ENCODE assay signal across 9 cellular contexts in the genomic region with DNA sequence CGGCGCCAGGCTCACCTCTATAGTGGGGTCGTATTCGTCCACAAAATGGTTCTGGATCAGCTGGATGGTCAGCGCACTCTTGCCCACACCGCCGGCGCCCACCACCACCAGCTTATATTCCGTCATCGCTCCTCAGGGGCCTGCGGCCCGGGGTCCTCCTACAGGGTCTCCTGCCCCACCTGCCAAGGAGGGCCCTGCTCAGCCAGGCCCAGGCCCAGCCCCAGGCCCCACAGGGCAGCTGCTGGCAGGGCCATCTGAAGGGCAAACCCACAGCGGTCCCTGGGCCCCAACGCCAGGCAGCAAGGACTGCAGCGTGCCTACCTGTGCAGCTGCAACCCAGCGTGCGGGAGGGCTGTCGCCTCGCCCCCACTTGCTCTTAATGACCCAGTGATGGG. TPM values are rescaled to one million over a fixed set of nuclear protein-coding genes. Genes with fewer than 3 reads are reported as not detected.
DNase-seq lines count a peak whose midpoint lies in the region; ATAC-seq and TF ChIP-seq lines count a peak whose summit lies in the region.
"Had no signal": no experiment of that assay in that cellular context is flagged by ENCODE, and none has a peak within 500 bp of the region (broad histone marks: within the 10 kb centered on the region; RNA-seq: fewer than 3 reads in every experiment).

No MANE protein-coding gene starts in this region.

- peaks cover 12% of the 10 kb centered on the region for H3K4me1 Mint-ChIP-seq in activated naive CD8-positive, alpha-beta T cell treated with anti-CD3 and anti-CD28 coated beads for 36 hours
- H3K4me1 Mint-ChIP-seq in stimulated activated naive B cell treated with anti-CD40 and anti-IgM and Interleukin-4, amounts not matched to agents 10 μg/mL and 1 μg/mL and 100 μg/mL, for 72 hours, result peaks cover 17 to 40% of the 10 kb centered on the region in 2 donors

- TF ChIP-seq CTCF in HL-60 (IDR thresholded peaks at IDR 0.05; ENCODE audit: insufficient read depth, low read length), result no peak

- H3K4me3 ChIP-seq in HL-60 (replicated peaks; ENCODE audit: insufficient read depth, low read length) (peak overlapping the region; percentile 84), iPS-18c (ENCODE audit: insufficient read depth, low read depth, low read length) (peak overlapping the region; percentile 80)

- no peaks in the 10 kb centered on the region for H3K27me3 Mint-ChIP-seq in activated naive CD8-positive, alpha-beta T cell treated with anti-CD3 and anti-CD28 coated beads for 36 hours
- no peaks in the 10 kb centered on the region for H3K27me3 Mint-ChIP-seq in stimulated activated naive B cell treated with anti-CD40 and anti-IgM and Interleukin-4, amounts not matched to agents 10 μg/mL and 1 μg/mL and 100 μg/mL, for 72 hours

- H3K27ac Mint-ChIP-seq in activated naive CD8-positive, alpha-beta T cell treated with anti-CD3 and anti-CD28 coated beads for 36 hours, result no peak overlapping the region
- no peak overlapping the region for H3K27ac Mint-ChIP-seq in stimulated activated naive B cell treated with anti-CD40 and anti-IgM and Interleukin-4, amounts not matched to agents 10 μg/mL and 1 μg/mL and 100 μg/mL, for 72 hours

- DNase-seq in HL-60 (ENCODE audit: low read depth in 1 of 2, low spot score in 1 of 2), result no peak
- no peak for DNase-seq in activated naive CD8-positive, alpha-beta T cell treated with anti-CD3 and anti-CD28 coated beads for 36 hours
- no peak for DNase-seq in stimulated activated naive B cell treated with anti-CD40 and anti-IgM and Interleukin-4, amounts not matched to agents 10 μg/mL and 1 μg/mL and 100 μg/mL, for 72 hours
- no peak for DNase-seq in NOMO-1 treated with DMSO at 0.1 percent for 48 hours (lab: John Stamatoyannopoulos, UW; ENCODE audit: unreplicated experiment)
- DNase-seq in LoVo (ENCODE audit: low spot score), result no peak
- DNase-seq: stimulated activated CD4-positive, alpha-beta T cell treated with anti-CD3 and anti-CD28 coated beads, Interleukin-1b, Interleukin-23, amount 100 ng/mL, for 48 hours had no signal

- no peaks in the 10 kb centered on the region for H3K9me3 ChIP-seq in iPS-18c (ENCODE audit: control insufficient read depth, insufficient read depth, low read length)

- no peak for ATAC-seq in stimulated activated naive B cell treated with anti-CD40 and anti-IgM and Interleukin-4, amounts not matched to agents 10 μg/mL and 1 μg/mL and 100 μg/mL, for 72 hours (replicated peaks)
- no peak for ATAC-seq in GM21529 (IDR thresholded peaks at IDR 0.05; ENCODE audit: unreplicated experiment)
- ATAC-seq in esophagus mucosa, result no peak

- no peak overlapping the region for H3K27ac ChIP-seq in HL-60 (replicated peaks)

- peak overlapping the region; percentile 76 for H3K4me3 Mint-ChIP-seq in activated naive CD8-positive, alpha-beta T cell treated with anti-CD3 and anti-CD28 coated beads for 36 hours
- peak overlapping the region; percentile 77 to 85 for H3K4me3 Mint-ChIP-seq in stimulated activated naive B cell treated with anti-CD40 and anti-IgM and Interleukin-4, amounts not matched to agents 10 μg/mL and 1 μg/mL and 100 μg/mL, for 72 hours

- no peaks in the 10 kb centered on the region for H3K9me3 Mint-ChIP-seq in activated naive CD8-positive, alpha-beta T cell treated with anti-CD3 and anti-CD28 coated beads for 36 hours
- H3K9me3 Mint-ChIP-seq in stimulated activated naive B cell treated with anti-CD40 and anti-IgM and Interleukin-4, amounts not matched to agents 10 μg/mL and 1 μg/mL and 100 μg/mL, for 72 hours, result no peaks in the 10 kb centered on the region

- H3K27me3 ChIP-seq in HL-60 (ENCODE audit: insufficient read depth, poor library complexity, severe bottlenecking), result no peaks in the 10 kb centered on the region

- H3K36me3 Mint-ChIP-seq in activated naive CD8-positive, alpha-beta T cell treated with anti-CD3 and anti-CD28 coated beads for 36 hours, result peaks cover 2% of the 10 kb centered on the region
- peaks cover 10 to 12% of the 10 kb centered on the region in 2 donors for H3K36me3 Mint-ChIP-seq in stimulated activated naive B cell treated with anti-CD40 and anti-IgM and Interleukin-4, amounts not matched to agents 10 μg/mL and 1 μg/mL and 100 μg/mL, for 72 hours

RNA-seq across cellular contexts. Expression of gene HRAS, which starts 1.2 kb away (rescaled TPM):
- total RNA-seq in activated naive CD8-positive, alpha-beta T cell treated with anti-CD3 and anti-CD28 coated beads for 36 hours, result 10 to 100 TPM; 46.0 to 48.7 TPM
- total RNA-seq in esophagus mucosa, result 118 TPM

RNA-seq across cellular contexts. Expression of gene LRRC56, which starts 3.1 kb away (rescaled TPM):
- total RNA-seq in activated naive CD8-positive, alpha-beta T cell treated with anti-CD3 and anti-CD28 coated beads for 36 hours, result 1 to 10 TPM; 1.4 to 2.2 TPM
- total RNA-seq in esophagus mucosa, result 1.3 TPM

RNA-seq across cellular contexts. Expression of gene LMNTD2, which starts 26.3 kb away (rescaled TPM):
- 1 to 10 TPM; 1.2 to 1.3 TPM for total RNA-seq in activated naive CD8-positive, alpha-beta T cell treated with anti-CD3 and anti-CD28 coated beads for 36 hours
- total RNA-seq in esophagus mucosa, result 3.0 TPM

RNA-seq across cellular contexts. Expression of gene RASSF7, which starts 26.6 kb away (rescaled TPM):
- 10 to 100 TPM in 1 of 2 experiments, 1 to 10 TPM in 1; 9.8 to 11.5 TPM for total RNA-seq in activated naive CD8-positive, alpha-beta T cell treated with anti-CD3 and anti-CD28 coated beads for 36 hours
- total RNA-seq in esophagus mucosa, result 19.6 TPM

RNA-seq across cellular contexts. Expression of gene RNH1, which starts 27.2 kb away (rescaled TPM):
- total RNA-seq in activated naive CD8-positive, alpha-beta T cell treated with anti-CD3 and anti-CD28 coated beads for 36 hours, result 10 to 100 TPM; 94.7 to 97.2 TPM
- 152 TPM for total RNA-seq in esophagus mucosa
